ENCODE assay signal across 1 cellular context in genomic region chr3:174285242-174285641, GRCh38.
TF ChIP-seq lines count a peak whose summit lies in the region.

No MANE protein-coding gene starts in this region.

TF ChIP-seq in SK-N-SH treated with all-trans-retinoic acid at 6 μM for 48 hours, 23 proteins besides CTCF, POLR2A, EP300 and RAD21 (continued from another document):
- TF ChIP-seq, protein P1, sequence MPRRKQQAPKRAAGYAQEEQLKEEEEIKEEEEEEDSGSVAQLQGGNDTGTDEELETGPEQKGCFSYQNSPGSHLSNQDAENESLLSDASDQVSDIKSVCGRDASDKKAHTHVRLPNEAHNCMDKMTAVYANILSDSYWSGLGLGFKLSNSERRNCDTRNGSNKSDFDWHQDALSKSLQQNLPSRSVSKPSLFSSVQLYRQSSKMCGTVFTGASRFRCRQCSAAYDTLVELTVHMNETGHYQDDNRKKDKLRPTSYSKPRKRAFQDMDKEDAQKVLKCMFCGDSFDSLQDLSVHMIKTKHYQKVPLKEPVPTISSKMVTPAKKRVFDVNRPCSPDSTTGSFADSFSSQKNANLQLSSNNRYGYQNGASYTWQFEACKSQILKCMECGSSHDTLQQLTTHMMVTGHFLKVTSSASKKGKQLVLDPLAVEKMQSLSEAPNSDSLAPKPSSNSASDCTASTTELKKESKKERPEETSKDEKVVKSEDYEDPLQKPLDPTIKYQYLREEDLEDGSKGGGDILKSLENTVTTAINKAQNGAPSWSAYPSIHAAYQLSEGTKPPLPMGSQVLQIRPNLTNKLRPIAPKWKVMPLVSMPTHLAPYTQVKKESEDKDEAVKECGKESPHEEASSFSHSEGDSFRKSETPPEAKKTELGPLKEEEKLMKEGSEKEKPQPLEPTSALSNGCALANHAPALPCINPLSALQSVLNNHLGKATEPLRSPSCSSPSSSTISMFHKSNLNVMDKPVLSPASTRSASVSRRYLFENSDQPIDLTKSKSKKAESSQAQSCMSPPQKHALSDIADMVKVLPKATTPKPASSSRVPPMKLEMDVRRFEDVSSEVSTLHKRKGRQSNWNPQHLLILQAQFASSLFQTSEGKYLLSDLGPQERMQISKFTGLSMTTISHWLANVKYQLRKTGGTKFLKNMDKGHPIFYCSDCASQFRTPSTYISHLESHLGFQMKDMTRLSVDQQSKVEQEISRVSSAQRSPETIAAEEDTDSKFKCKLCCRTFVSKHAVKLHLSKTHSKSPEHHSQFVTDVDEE (CRISPR knock-in tag; IDR thresholded peaks at IDR 0.05), result peak; percentile 82
- TF ChIP-seq GLIS3 (CRISPR knock-in tag; IDR thresholded peaks at IDR 0.05) (no peak), BACH2 (CRISPR knock-in tag; IDR thresholded peaks at IDR 0.05; ENCODE audit: borderline replicate concordance) (no peak), ZFP30 (CRISPR knock-in tag; IDR thresholded peaks at IDR 0.05) (no peak), ZNF70 (CRISPR knock-in tag; IDR thresholded peaks at IDR 0.05) (no peak)
